ENCODE assay signal across 17 cellular contexts in the genomic region with DNA sequence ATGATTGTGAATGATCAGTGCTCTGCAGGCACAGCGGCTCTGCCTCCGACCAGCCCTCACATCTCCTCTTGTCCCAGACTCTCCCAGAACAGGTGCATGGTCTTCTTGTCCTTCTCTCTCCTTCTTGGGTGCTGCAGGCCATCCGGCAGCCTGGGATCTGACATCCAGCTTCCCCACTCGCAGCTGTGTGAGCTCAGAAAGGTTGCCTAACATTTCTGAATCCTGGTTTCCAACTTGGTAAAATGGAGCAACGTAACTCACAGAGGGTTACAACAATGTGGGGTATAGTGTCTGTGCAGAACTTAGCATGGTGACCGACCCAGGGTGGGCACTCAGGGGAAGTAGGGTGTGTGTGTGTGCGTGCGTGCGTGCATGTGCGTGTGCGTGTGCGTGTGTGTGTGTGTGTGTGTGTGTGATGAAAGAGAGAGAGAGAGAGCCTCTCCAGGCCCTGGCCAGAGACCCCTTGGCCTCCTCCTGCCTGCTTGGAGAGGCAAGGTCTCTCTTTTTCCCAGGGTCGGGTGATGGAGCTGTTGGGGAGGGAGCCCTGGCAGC.
A peak's percentile ranks its signal among the peaks of the same experiment; 100 is the strongest.
DNase-seq lines count a peak whose midpoint lies in the region; ATAC-seq and TF ChIP-seq lines count a peak whose summit lies in the region.
"Had no signal": no experiment of that assay in that cellular context is flagged by ENCODE, and none has a peak within 500 bp of the region (broad histone marks: within the 10 kb centered on the region; RNA-seq: fewer than 3 reads in every experiment).

No MANE protein-coding gene starts in this region.

- no peak overlapping the region for H3K27ac ChIP-seq in GM23338 (ENCODE audit: low read depth)

- POLR2A ChIA-PET in activated CD8-positive, alpha-beta T cell treated with anti-CD3 and anti-CD28 coated beads, Interleukin-2, amount 10 ng/mL, durations not matched to agents 7 days and 5 days (lab: Charles Lee), result interaction anchor here (0.6 to 1.2 kb wide), 2 partner anchors 14 to 222 kb away, joined by 3 to 5 read pairs; no protein-coding TSS in a partner anchor
- POLR2A ChIA-PET in activated CD8-positive, alpha-beta T cell treated with anti-CD3 and anti-CD28 coated beads for 36 hours (lab: Charles Lee), result interaction anchor here (0.6 kb wide), 1 partner anchor 111 kb away, joined by 3 read pairs; no protein-coding TSS in a partner anchor
- POLR2A ChIA-PET in activated B cell treated with CpG ODN at 0.5 μM for 24 hours (lab: Charles Lee), result interaction anchor here (0.9 to 2.4 kb wide), 2 partner anchors 27 to 34 kb away, joined by 3 to 4 read pairs; no protein-coding TSS in a partner anchor

- no peaks in the 10 kb centered on the region for H3K9me2 ChIP-seq in GM23338 (ENCODE audit: insufficient read depth)
- H3K9me2 ChIP-seq: SK-N-SH had no signal

- ATAC-seq in activated CD8-positive, alpha-beta T cell treated with anti-CD3 and anti-CD28 coated beads, Interleukin-2, amount 10 ng/mL, durations not matched to agents 7 days and 5 days, result no peak
- ATAC-seq in activated CD8-positive, alpha-beta T cell treated with anti-CD3 and anti-CD28 coated beads for 36 hours, result no peak
- ATAC-seq in activated B cell treated with CpG ODN at 0.5 μM for 24 hours (ENCODE audit: low read depth), result no peak
- ATAC-seq in memory B cell (ENCODE audit: low read depth), result no peak
- ATAC-seq in GM23338, result no peak

- no peaks in the 10 kb centered on the region for H3K27me3 ChIP-seq in GM23338 (ENCODE audit: insufficient read depth)

- H3K4me1 ChIP-seq in GM23338 (ENCODE audit: insufficient read depth), result peaks cover 26% of the 10 kb centered on the region
- H3K4me1 ChIP-seq: HAP-1 had no signal

- no peak overlapping the region for H3K4me2 ChIP-seq in GM23338
- H3K4me2 ChIP-seq: SK-N-SH had no signal

- no peaks in the 10 kb centered on the region for H3K36me3 ChIP-seq in GM23338 (ENCODE audit: insufficient read depth)
- H3K36me3 ChIP-seq: HAP-1 had no signal

- intact Hi-C loops in activated CD8-positive, alpha-beta T cell treated with anti-CD3 and anti-CD28 coated beads for 36 hours (cut with micrococcal nuclease), result no loop called here
- intact Hi-C loops in activated B cell treated with CpG ODN at 0.5 μM for 24 hours (cut with micrococcal nuclease), result no loop called here

- H3K9me3 Mint-ChIP-seq in activated CD8-positive, alpha-beta T cell treated with anti-CD3 and anti-CD28 coated beads, Interleukin-2, amount 10 ng/mL, durations not matched to agents 7 days and 5 days (ENCODE audit: insufficient read depth), result no peaks in the 10 kb centered on the region
- no peaks in the 10 kb centered on the region for H3K9me3 Mint-ChIP-seq in activated CD8-positive, alpha-beta T cell treated with anti-CD3 and anti-CD28 coated beads for 36 hours
- H3K9me3 Mint-ChIP-seq in activated B cell treated with CpG ODN at 0.5 μM for 24 hours (no peaks in the 10 kb centered on the region), memory B cell (no peaks in the 10 kb centered on the region), GM23338 (no peaks in the 10 kb centered on the region; the same call in 2 of the 3 replicates)
- H3K9me3 Mint-ChIP-seq: IgD-negative memory B cell had no signal

- no peaks in the 10 kb centered on the region for H3F3A ChIP-seq in GM23338 (replicated peaks; ENCODE audit: low read depth)

- no peaks in the 10 kb centered on the region for H3K36me3 Mint-ChIP-seq in activated CD8-positive, alpha-beta T cell treated with anti-CD3 and anti-CD28 coated beads, Interleukin-2, amount 10 ng/mL, durations not matched to agents 7 days and 5 days (ENCODE audit: low read depth)
- no peaks in the 10 kb centered on the region for H3K36me3 Mint-ChIP-seq in activated CD8-positive, alpha-beta T cell treated with anti-CD3 and anti-CD28 coated beads for 36 hours (ENCODE audit: low read depth)
- H3K36me3 Mint-ChIP-seq in activated B cell treated with CpG ODN at 0.5 μM for 24 hours (ENCODE audit: low read depth) (no peaks in the 10 kb centered on the region), memory B cell (no peaks in the 10 kb centered on the region), GM23338 (ENCODE audit: low read depth) (no peaks in the 10 kb centered on the region; the same call in 2 of the 3 replicates)
- H3K36me3 Mint-ChIP-seq: IgD-negative memory B cell had no signal

- no peak for TF ChIP-seq CTCF in activated CD8-positive, alpha-beta T cell treated with anti-CD3 and anti-CD28 coated beads for 36 hours (IDR thresholded peaks at IDR 0.05)
- no peak for TF ChIP-seq CTCF in activated B cell treated with CpG ODN at 0.5 μM for 24 hours (IDR thresholded peaks at IDR 0.05)
- no peak for TF ChIP-seq CTCF in GM23338 (conservative IDR thresholded peaks at IDR 0.05; ENCODE audit: low read depth in 2 of 2)

- DNase-seq in activated CD8-positive, alpha-beta T cell treated with anti-CD3 and anti-CD28 coated beads, Interleukin-2, amount 10 ng/mL, durations not matched to agents 7 days and 5 days, result no peak
- no peak for DNase-seq in activated CD8-positive, alpha-beta T cell treated with anti-CD3 and anti-CD28 coated beads for 36 hours
- DNase-seq in activated B cell treated with CpG ODN at 0.5 μM for 24 hours (no peak), memory B cell (ENCODE audit: low spot score in 2 of 2) (no peak), RKO (ENCODE audit: low spot score) (no peak), HK-2 (ENCODE audit: unreplicated experiment) (no peak), GM23338 (ENCODE audit: low spot score) (no peak)
- DNase-seq in stimulated activated CD4-positive, alpha-beta T cell treated with anti-CD3 and anti-CD28 coated beads, Interleukin-4, amount 100 ng/mL, for 1 hour, result no peak
- DNase-seq: 8988T, C1 segment of cervical spinal cord, Kasumi-1, NCI-H1105, NCI-H1694, SHP77, SK-N-SH had no signal

- H3K27ac Mint-ChIP-seq in activated CD8-positive, alpha-beta T cell treated with anti-CD3 and anti-CD28 coated beads, Interleukin-2, amount 10 ng/mL, durations not matched to agents 7 days and 5 days, result peak overlapping the region; percentile 23
- no peak overlapping the region for H3K27ac Mint-ChIP-seq in activated CD8-positive, alpha-beta T cell treated with anti-CD3 and anti-CD28 coated beads for 36 hours
- H3K27ac Mint-ChIP-seq in activated B cell treated with CpG ODN at 0.5 μM for 24 hours (peak overlapping the region; percentile 10), memory B cell (no peak overlapping the region), GM23338 (no peak overlapping the region)

- H3K27me3 Mint-ChIP-seq in activated CD8-positive, alpha-beta T cell treated with anti-CD3 and anti-CD28 coated beads, Interleukin-2, amount 10 ng/mL, durations not matched to agents 7 days and 5 days (ENCODE audit: low read depth), result peaks cover 22% of the 10 kb centered on the region
- H3K27me3 Mint-ChIP-seq in activated CD8-positive, alpha-beta T cell treated with anti-CD3 and anti-CD28 coated beads for 36 hours, result peaks cover 13% of the 10 kb centered on the region
- H3K27me3 Mint-ChIP-seq in activated B cell treated with CpG ODN at 0.5 μM for 24 hours, result peaks cover 9% of the 10 kb centered on the region
- H3K27me3 Mint-ChIP-seq in memory B cell, result peaks cover 17% of the 10 kb centered on the region
- peaks cover 4% of the 10 kb centered on the region for H3K27me3 Mint-ChIP-seq in GM23338 (ENCODE audit: insufficient read depth, low read depth, poor library complexity)

- H3K4me3 ChIP-seq in GM23338, result no peak overlapping the region
- H3K4me3 ChIP-seq: HAP-1 had no signal

- H4K20me1 ChIP-seq in GM23338 (replicated peaks; ENCODE audit: insufficient read depth), result no peaks in the 10 kb centered on the region

- H3K4me3 Mint-ChIP-seq in activated CD8-positive, alpha-beta T cell treated with anti-CD3 and anti-CD28 coated beads, Interleukin-2, amount 10 ng/mL, durations not matched to agents 7 days and 5 days, result no peak overlapping the region
- H3K4me3 Mint-ChIP-seq in activated CD8-positive, alpha-beta T cell treated with anti-CD3 and anti-CD28 coated beads for 36 hours, result no peak overlapping the region
- H3K4me3 Mint-ChIP-seq in activated B cell treated with CpG ODN at 0.5 μM for 24 hours (no peak overlapping the region), memory B cell (peak overlapping the region; percentile 28), GM23338 (no peak overlapping the region)

- no peak overlapping the region for H2AFZ ChIP-seq in GM23338

- CTCF ChIA-PET in activated CD8-positive, alpha-beta T cell treated with anti-CD3 and anti-CD28 coated beads, Interleukin-2, amount 10 ng/mL, durations not matched to agents 7 days and 5 days (lab: Charles Lee), result interaction anchor here (0.6 to 4.7 kb wide), 4 partner anchors 16 to 1407 kb away, joined by 3 to 26 read pairs (median 3); a partner anchor contains a TSS
- CTCF ChIA-PET in activated CD8-positive, alpha-beta T cell treated with anti-CD3 and anti-CD28 coated beads for 36 hours (lab: Charles Lee), result no interaction called here
- CTCF ChIA-PET in activated B cell treated with CpG ODN at 0.5 μM for 24 hours (lab: Charles Lee), result no interaction called here

- peaks cover 63% of the 10 kb centered on the region for H3K4me1 Mint-ChIP-seq in activated CD8-positive, alpha-beta T cell treated with anti-CD3 and anti-CD28 coated beads, Interleukin-2, amount 10 ng/mL, durations not matched to agents 7 days and 5 days (ENCODE audit: low read depth)
- H3K4me1 Mint-ChIP-seq in activated CD8-positive, alpha-beta T cell treated with anti-CD3 and anti-CD28 coated beads for 36 hours (ENCODE audit: low read depth), result peaks cover 28% of the 10 kb centered on the region
- H3K4me1 Mint-ChIP-seq in activated B cell treated with CpG ODN at 0.5 μM for 24 hours (peaks cover 85% of the 10 kb centered on the region), memory B cell (peaks cover 66% of the 10 kb centered on the region), GM23338 (peaks cover 23% of the 10 kb centered on the region)

- no peaks in the 10 kb centered on the region for H3K79me2 ChIP-seq in GM23338 (replicated peaks; ENCODE audit: insufficient read depth)

TF ChIP-seq in GM23338, 12 proteins besides CTCF, POLR2A, EP300 and RAD21 (continues in another document):
- TF ChIP-seq EZH2phosphoT487 (IDR thresholded peaks at IDR 0.05; ENCODE audit: unreplicated experiment), result no peak

Comparison
In these comparisons a context has a peak if more than half of its experiments do, and no peak if none do; other contexts are left out.
1. H3K27ac Mint-ChIP-seq: peak in activated CD8-positive, alpha-beta T cell treated with anti-CD3 and anti-CD28 coated beads, Interleukin-2, amount 10 ng/mL, durations not matched to agents 7 days and 5 days (single experiment) and activated B cell treated with CpG ODN at 0.5 μM for 24 hours (single experiment); none in activated CD8-positive, alpha-beta T cell treated with anti-CD3 and anti-CD28 coated beads for 36 hours (single experiment), memory B cell (single experiment) and GM23338 (single experiment).